In the genomic region with DNA sequence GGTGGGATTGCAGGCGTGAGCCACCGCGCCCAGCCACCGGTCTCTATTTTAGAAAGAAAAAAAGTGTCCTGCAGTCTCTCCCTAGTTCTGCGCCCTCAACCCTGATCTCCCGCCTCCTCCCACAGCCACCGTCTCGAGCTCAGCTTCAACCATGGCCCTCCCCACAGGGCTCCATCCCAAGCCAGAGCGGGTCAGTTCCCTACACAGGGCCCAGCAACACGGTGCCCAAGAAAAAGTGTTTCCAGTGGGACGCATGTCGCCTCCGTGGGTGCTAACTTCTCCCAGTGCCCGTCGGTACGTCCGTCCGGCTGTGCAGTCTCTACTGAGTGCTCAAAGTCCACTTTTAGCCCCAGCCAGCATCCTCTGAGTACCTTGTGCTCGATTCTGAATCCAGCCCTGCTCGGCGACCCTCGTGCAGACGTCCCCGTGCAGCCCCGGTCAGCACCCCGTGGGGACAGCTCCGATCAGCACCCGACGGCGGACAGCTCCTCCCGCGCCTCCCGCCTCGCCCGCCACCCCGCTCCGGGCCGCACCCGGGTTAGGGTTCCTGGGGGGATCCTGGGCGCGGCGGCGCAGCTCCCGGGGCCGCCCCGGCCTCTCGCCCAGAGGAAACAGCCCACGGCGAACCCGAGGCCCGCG, we compare ENCODE assay signal across 1 cellular context.
TF ChIP-seq lines count a peak whose summit lies in the region.

No MANE protein-coding gene starts in this region.

TF ChIP-seq in HepG2, 621 proteins besides CTCF, POLR2A, EP300 and RAD21 (continued from another document):
- peak; percentile 95; the same call in 1 of the 2 replicates for TF ChIP-seq ZNF276 (CRISPR knock-in tag; IDR thresholded peaks at IDR 0.05; ENCODE audit: low read depth)
- TF ChIP-seq, protein P1, sequence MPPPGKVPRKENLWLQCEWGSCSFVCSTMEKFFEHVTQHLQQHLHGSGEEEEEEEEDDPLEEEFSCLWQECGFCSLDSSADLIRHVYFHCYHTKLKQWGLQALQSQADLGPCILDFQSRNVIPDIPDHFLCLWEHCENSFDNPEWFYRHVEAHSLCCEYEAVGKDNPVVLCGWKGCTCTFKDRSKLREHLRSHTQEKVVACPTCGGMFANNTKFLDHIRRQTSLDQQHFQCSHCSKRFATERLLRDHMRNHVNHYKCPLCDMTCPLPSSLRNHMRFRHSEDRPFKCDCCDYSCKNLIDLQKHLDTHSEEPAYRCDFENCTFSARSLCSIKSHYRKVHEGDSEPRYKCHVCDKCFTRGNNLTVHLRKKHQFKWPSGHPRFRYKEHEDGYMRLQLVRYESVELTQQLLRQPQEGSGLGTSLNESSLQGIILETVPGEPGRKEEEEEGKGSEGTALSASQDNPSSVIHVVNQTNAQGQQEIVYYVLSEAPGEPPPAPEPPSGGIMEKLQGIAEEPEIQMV (CRISPR knock-in tag; IDR thresholded peaks at IDR 0.05; ENCODE audit: low read depth), result peak; percentile 89; the same call in 1 of the 2 replicates
